ENCODE assay signal across 20 cellular contexts in genomic region chr9:129338701-129339445, GRCh38.
DNase-seq lines count a peak whose midpoint lies in the region; ATAC-seq and TF ChIP-seq lines count a peak whose summit lies in the region.
"Had no signal": no experiment of that assay in that cellular context is flagged by ENCODE, and none has a peak within 500 bp of the region (broad histone marks: within the 10 kb centered on the region; RNA-seq: fewer than 3 reads in every experiment).

No MANE protein-coding gene starts in this region.

- no peak overlapping the region for H3K4me3 ChIP-seq in fibroblast of mammary gland (ENCODE audit: control insufficient read depth, low read depth, low read length)
- H3K4me3 ChIP-seq: coronary artery, esophagus squamous epithelium had no signal

- no peak for ATAC-seq in stimulated activated memory B cell treated with anti-CD40 and anti-IgM and Interleukin-4, amounts not matched to agents 10 μg/mL and 1 μg/mL and 100 μg/mL, for 72 hours
- ATAC-seq: activated CD8-positive, alpha-beta memory T cell treated with anti-CD3 and anti-CD28 coated beads, Interleukin-2, amount 10 ng/mL, durations not matched to agents 7 days and 5 days had no signal

- no peak overlapping the region for H3K4me3 Mint-ChIP-seq in stimulated activated memory B cell treated with anti-CD40 and anti-IgM and Interleukin-4, amounts not matched to agents 10 μg/mL and 1 μg/mL and 100 μg/mL, for 72 hours
- H3K4me3 Mint-ChIP-seq: activated CD8-positive, alpha-beta memory T cell treated with anti-CD3 and anti-CD28 coated beads, Interleukin-2, amount 10 ng/mL, durations not matched to agents 7 days and 5 days; CD14-positive monocyte had no signal

- DNase-seq in ELR (ENCODE audit: low read depth) (peak; percentile 69), RPMI7951 (ENCODE audit: low read depth) (peak; percentile 24), fibroblast of mammary gland (ENCODE audit: low read depth) (peak; percentile 29), renal cortical epithelial cell (ENCODE audit: low read depth) (peak; percentile 34), NCI-H2171 (lab: John Stamatoyannopoulos, UW) (no peak), NCI-H1092 treated with DMSO at 0.1 percent for 48 hours (lab: John Stamatoyannopoulos, UW) (no peak), KG1 (lab: John Stamatoyannopoulos, UW) (no peak)
- DNase-seq: activated CD8-positive, alpha-beta memory T cell treated with anti-CD3 and anti-CD28 coated beads, Interleukin-2, amount 10 ng/mL, durations not matched to agents 7 days and 5 days; activated naive CD4-positive, alpha-beta T cell treated with anti-CD3 and anti-CD28 coated beads, Interleukin-2, amount 50 U/mL, for 16 hours; esophagus squamous epithelium; GDM1; Karpas-422; NCI-H2029; NCI-H82; posterior cingulate gyrus; SIG-M5; stimulated activated CD4-positive, alpha-beta T cell treated with anti-CD3 and anti-CD28 coated beads, Interleukin-2, amount 100 ng/mL, for 24 hours had no signal

- no peak for TF ChIP-seq CTCF in fibroblast of mammary gland (conservative IDR thresholded peaks at IDR 0.05; ENCODE audit: control insufficient read depth, insufficient read depth, low read depth, low read length)

- peaks cover 14% of the 10 kb centered on the region for H3K4me1 Mint-ChIP-seq in stimulated activated memory B cell treated with anti-CD40 and anti-IgM and Interleukin-4, amounts not matched to agents 10 μg/mL and 1 μg/mL and 100 μg/mL, for 72 hours

- H3K36me3 Mint-ChIP-seq in stimulated activated memory B cell treated with anti-CD40 and anti-IgM and Interleukin-4, amounts not matched to agents 10 μg/mL and 1 μg/mL and 100 μg/mL, for 72 hours: no peaks in the 10 kb centered on the region
- H3K36me3 Mint-ChIP-seq: activated CD8-positive, alpha-beta memory T cell treated with anti-CD3 and anti-CD28 coated beads, Interleukin-2, amount 10 ng/mL, durations not matched to agents 7 days and 5 days had no signal

- H3K27ac Mint-ChIP-seq in stimulated activated memory B cell treated with anti-CD40 and anti-IgM and Interleukin-4, amounts not matched to agents 10 μg/mL and 1 μg/mL and 100 μg/mL, for 72 hours: no peak overlapping the region
- H3K27ac Mint-ChIP-seq: activated CD8-positive, alpha-beta memory T cell treated with anti-CD3 and anti-CD28 coated beads, Interleukin-2, amount 10 ng/mL, durations not matched to agents 7 days and 5 days had no signal

- no peaks in the 10 kb centered on the region for H3K9me3 Mint-ChIP-seq in stimulated activated memory B cell treated with anti-CD40 and anti-IgM and Interleukin-4, amounts not matched to agents 10 μg/mL and 1 μg/mL and 100 μg/mL, for 72 hours
- H3K9me3 Mint-ChIP-seq: CD14-positive monocyte had no signal

- H3K27me3 Mint-ChIP-seq in stimulated activated memory B cell treated with anti-CD40 and anti-IgM and Interleukin-4, amounts not matched to agents 10 μg/mL and 1 μg/mL and 100 μg/mL, for 72 hours: peaks cover 40% of the 10 kb centered on the region

Comparison
In these comparisons a context has a peak if more than half of its experiments do, and no peak if none do; other contexts are left out.
1. DNase-seq: peak in ELR (single experiment), RPMI7951 (single experiment), fibroblast of mammary gland (single experiment) and renal cortical epithelial cell (single experiment); none in NCI-H2171 (single experiment), NCI-H1092 treated with DMSO at 0.1 percent for 48 hours (single experiment) and KG1 (single experiment).